ENCODE assay signal across 15 cellular contexts in the genomic region with DNA sequence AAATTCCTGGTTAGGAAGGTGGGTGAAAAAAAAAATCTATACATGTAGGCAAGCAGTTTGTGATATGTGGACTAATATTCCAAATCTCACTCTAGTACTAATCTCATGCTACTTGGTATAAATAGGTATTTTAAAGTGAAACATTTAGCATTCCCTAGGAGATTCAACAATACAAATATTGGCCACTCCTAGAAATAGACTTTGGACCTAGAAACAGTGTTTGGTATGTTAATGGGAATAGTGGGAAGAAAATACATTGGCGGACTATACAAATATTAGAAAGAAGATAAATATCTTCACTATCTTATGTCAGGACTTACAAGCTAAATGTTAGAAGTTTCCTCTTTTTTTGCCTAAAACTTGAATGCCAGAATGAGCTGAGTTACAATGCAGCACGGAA. TPM values are rescaled to one million over a fixed set of nuclear protein-coding genes. Genes with fewer than 3 reads are reported as not detected.
DNase-seq lines count a peak whose midpoint lies in the region; FAIRE-seq and TF ChIP-seq lines count a peak whose summit lies in the region.
"Had no signal": no experiment of that assay in that cellular context is flagged by ENCODE, and none has a peak within 500 bp of the region (broad histone marks: within the 10 kb centered on the region; RNA-seq: fewer than 3 reads in every experiment).

No MANE protein-coding gene starts in this region.

- H3K9me2 ChIP-seq in MM.1S (replicated peaks; ENCODE audit: insufficient read depth, low read length) (no peaks in the 10 kb centered on the region), hepatocyte (replicated peaks; ENCODE audit: insufficient read depth) (no peaks in the 10 kb centered on the region)

- no peaks in the 10 kb centered on the region for H3K9me3 Mint-ChIP-seq in activated naive CD4-positive, alpha-beta T cell treated with anti-CD3 and anti-CD28 coated beads, Interleukin-2, amount 50 U/mL, for 24 hours
- H3K9me3 Mint-ChIP-seq in activated naive CD4-positive, alpha-beta T cell treated with anti-CD3 and anti-CD28 coated beads, Interleukin-2, amount 10 ng/mL, durations not matched to agents 7 days and 5 days: no peaks in the 10 kb centered on the region

- peaks cover 45% of the 10 kb centered on the region for H3K4me1 Mint-ChIP-seq in activated naive CD4-positive, alpha-beta T cell treated with anti-CD3 and anti-CD28 coated beads, Interleukin-2, amount 50 U/mL, for 24 hours
- peaks cover 21% of the 10 kb centered on the region for H3K4me1 Mint-ChIP-seq in activated naive CD4-positive, alpha-beta T cell treated with anti-CD3 and anti-CD28 coated beads, Interleukin-2, amount 10 ng/mL, durations not matched to agents 7 days and 5 days

- no peaks in the 10 kb centered on the region for H3K27me3 Mint-ChIP-seq in activated naive CD4-positive, alpha-beta T cell treated with anti-CD3 and anti-CD28 coated beads, Interleukin-2, amount 50 U/mL, for 24 hours
- no peaks in the 10 kb centered on the region for H3K27me3 Mint-ChIP-seq in activated naive CD4-positive, alpha-beta T cell treated with anti-CD3 and anti-CD28 coated beads, Interleukin-2, amount 10 ng/mL, durations not matched to agents 7 days and 5 days

- CTCF ChIA-PET in activated naive CD4-positive, alpha-beta T cell treated with anti-CD3 and anti-CD28 coated beads, Interleukin-2, amount 10 ng/mL, durations not matched to agents 7 days and 5 days (lab: Charles Lee): interaction anchor here (0.8 kb wide), 1 partner anchor 152 kb away, joined by 3 read pairs; no protein-coding TSS in a partner anchor

- WGBS in hepatocyte (ENCODE audit: low lambda C conversion rate, missing lambda C conversion rate): 66% methylated on average over 2 of the region's 2 CpGs
- WGBS in small intestine, 3 donors: 34 to 75% (median 51%) methylated on average over 2 of the region's 2 CpGs

- H3K79me2 ChIP-seq in MM.1S (ENCODE audit: low read length) (no peaks in the 10 kb centered on the region), hepatocyte (no peaks in the 10 kb centered on the region)

- no peak overlapping the region for H3K9ac ChIP-seq in MM.1S (ENCODE audit: low read length)

- H3K27ac ChIP-seq in MM.1S (ENCODE audit: low read length) (peak overlapping the region; percentile 71; the same call in 1 of the 2 replicates), hepatocyte (peak overlapping the region; percentile 68), small intestine (ENCODE audit: low read depth in 1 of 2, low read length in 1 of 2) (no peak overlapping the region), substantia nigra (ENCODE audit: low read depth, low read length, poor library complexity, severe bottlenecking) (no peak overlapping the region)

- H3K4me2 ChIP-seq in MM.1S (ENCODE audit: low read depth, low read length): peak overlapping the region; percentile 63; the same call in 1 of the 2 replicates
- peak overlapping the region; percentile 67 for H3K4me2 ChIP-seq in hepatocyte

- TF ChIP-seq CTCF in MM.1S (IDR thresholded peaks at IDR 0.05; ENCODE audit: low read length) (no peak), hepatocyte (IDR thresholded peaks at IDR 0.05; ENCODE audit: poor library complexity) (no peak)

- H3K36me3 ChIP-seq in MM.1S (replicated peaks; ENCODE audit: insufficient read depth, low read length) (no peaks in the 10 kb centered on the region), hepatocyte (replicated peaks; ENCODE audit: insufficient read depth, low read depth) (no peaks in the 10 kb centered on the region), small intestine (ENCODE audit: control insufficient read depth in 2 of 2, insufficient read depth in 2 of 2, low read length in 2 of 2) (no peaks in the 10 kb centered on the region)

- no peak overlapping the region for H2AFZ ChIP-seq in MM.1S (ENCODE audit: low read length)
- H2AFZ ChIP-seq in hepatocyte: no peak overlapping the region

- H3K4me1 ChIP-seq in MM.1S (ENCODE audit: low read length) (peaks cover 29% of the 10 kb centered on the region), hepatocyte (ENCODE audit: insufficient read depth) (peaks cover 8% of the 10 kb centered on the region), small intestine (ENCODE audit: control insufficient read depth in 2 of 2, insufficient read depth in 1 of 2, low read depth in 1 of 2, low read length in 1 of 2) (peaks cover 0 to 4% of the 10 kb centered on the region in 2 donors)

- FAIRE-seq in small intestine (lab: Jason Lieb, UNC): no peak
- FAIRE-seq: H54 had no signal

- H3K27ac Mint-ChIP-seq in activated naive CD4-positive, alpha-beta T cell treated with anti-CD3 and anti-CD28 coated beads, Interleukin-2, amount 50 U/mL, for 24 hours: peak overlapping the region; percentile 33
- H3K27ac Mint-ChIP-seq in activated naive CD4-positive, alpha-beta T cell treated with anti-CD3 and anti-CD28 coated beads, Interleukin-2, amount 10 ng/mL, durations not matched to agents 7 days and 5 days: no peak overlapping the region

- H4K20me1 ChIP-seq in MM.1S (ENCODE audit: insufficient read depth, low read length): no peaks in the 10 kb centered on the region
- H4K20me1 ChIP-seq in hepatocyte (ENCODE audit: insufficient read depth, poor library complexity, severe bottlenecking): no peaks in the 10 kb centered on the region

- H3K4me3 Mint-ChIP-seq in activated naive CD4-positive, alpha-beta T cell treated with anti-CD3 and anti-CD28 coated beads, Interleukin-2, amount 50 U/mL, for 24 hours: no peak overlapping the region
- no peak overlapping the region for H3K4me3 Mint-ChIP-seq in activated naive CD4-positive, alpha-beta T cell treated with anti-CD3 and anti-CD28 coated beads, Interleukin-2, amount 10 ng/mL, durations not matched to agents 7 days and 5 days

- H3K9me3 ChIP-seq in MM.1S (replicated peaks; ENCODE audit: insufficient read depth, low read length): no peaks in the 10 kb centered on the region
- no peaks in the 10 kb centered on the region for H3K9me3 ChIP-seq in hepatocyte (ENCODE audit: low read depth)
- H3K9me3 ChIP-seq in small intestine (ENCODE audit: control insufficient read depth, low read depth): no peaks in the 10 kb centered on the region

- no peak for DNase-seq in activated naive CD4-positive, alpha-beta T cell treated with anti-CD3 and anti-CD28 coated beads, Interleukin-2, amount 10 ng/mL, durations not matched to agents 7 days and 5 days
- DNase-seq in MM.1S (no peak), hepatocyte (ENCODE audit: low spot score) (no peak), small intestine (peak; percentile 60), substantia nigra (lab: John Stamatoyannopoulos, UW) (no peak), AG08395 (ENCODE audit: low spot score) (no peak), DMS79 treated with DMSO at 0.1 percent for 48 hours (lab: John Stamatoyannopoulos, UW) (no peak)
- DNase-seq: EL, NCI-H1092, NCI-H2227 treated with DMSO at 0.1 percent for 48 hours, NCI-H526 treated with DMSO at 0.1 percent for 48 hours had no signal

- H3F3A ChIP-seq in MM.1S (ENCODE audit: insufficient read depth, low read length): peaks cover 26% of the 10 kb centered on the region

- H3K27me3 ChIP-seq in MM.1S (replicated peaks; ENCODE audit: insufficient read depth, low read length) (no peaks in the 10 kb centered on the region), hepatocyte (no peaks in the 10 kb centered on the region), small intestine (ENCODE audit: control insufficient read depth in 2 of 2, insufficient read depth in 2 of 2, low read length in 2 of 2) (no peaks in the 10 kb centered on the region)

- peaks cover 19% of the 10 kb centered on the region for H3K36me3 Mint-ChIP-seq in activated naive CD4-positive, alpha-beta T cell treated with anti-CD3 and anti-CD28 coated beads, Interleukin-2, amount 50 U/mL, for 24 hours
- H3K36me3 Mint-ChIP-seq in activated naive CD4-positive, alpha-beta T cell treated with anti-CD3 and anti-CD28 coated beads, Interleukin-2, amount 10 ng/mL, durations not matched to agents 7 days and 5 days: peaks cover 33% of the 10 kb centered on the region

- H3K4me3 ChIP-seq in MM.1S (ENCODE audit: low read length) (no peak overlapping the region), hepatocyte (no peak overlapping the region), small intestine (ENCODE audit: low read depth in 1 of 2, low read length in 2 of 2) (no peak overlapping the region)

RNA-seq across cellular contexts. Expression of gene HIGD1C, which starts 28.2 kb away (rescaled TPM):
- not detected in 2 replicates for total RNA-seq in hepatocyte
- polyA plus RNA-seq in hepatocyte: not detected in 2 replicates
- polyA plus RNA-seq in small intestine: not detected
- total RNA-seq: SK-MEL-5 had no signal
- polyA plus RNA-seq: BJ had no signal

RNA-seq across cellular contexts. Expression of gene SLC11A2, which starts 45.6 kb away (rescaled TPM):
- total RNA-seq in hepatocyte: 62.5 and 63.8 TPM in 2 replicates
- polyA plus RNA-seq in hepatocyte (44.3 and 49.0 TPM in 2 replicates), small intestine (10 to 100 TPM in 2 of 3 donors, 1 to 10 TPM in 1; 8.9 to 19.4 (median 14.1) TPM)

Comparison
In these comparisons a context has a peak if more than half of its experiments do, and no peak if none do; other contexts are left out.
1. H3K27ac ChIP-seq: peak in MM.1S (single experiment) and hepatocyte (single experiment); none in small intestine (0 of 2) and substantia nigra (single experiment).